Comparison of ENCODE assay signal across 1 cellular context in genomic region chr10:59301067-59301674, GRCh38.
TF ChIP-seq lines count a peak whose summit lies in the region.

No MANE protein-coding gene starts in this region.

TF ChIP-seq in HepG2, 621 proteins besides CTCF, POLR2A, EP300 and RAD21 (continued from another document):
- TF ChIP-seq MAFF (IDR thresholded peaks at IDR 0.05; ENCODE audit: low read depth, low read length), result peak; percentile 54
- TF ChIP-seq GATAD1 (CRISPR knock-in tag; IDR thresholded peaks at IDR 0.05), result no peak
- no peak for TF ChIP-seq ZSCAN29 (CRISPR knock-in tag; conservative IDR thresholded peaks at IDR 0.05)
- no peak for TF ChIP-seq ZNF703 (CRISPR knock-in tag; IDR thresholded peaks at IDR 0.05; ENCODE audit: borderline replicate concordance)
